Comparison of ENCODE assay signal across 12 cellular contexts in the genomic region with DNA sequence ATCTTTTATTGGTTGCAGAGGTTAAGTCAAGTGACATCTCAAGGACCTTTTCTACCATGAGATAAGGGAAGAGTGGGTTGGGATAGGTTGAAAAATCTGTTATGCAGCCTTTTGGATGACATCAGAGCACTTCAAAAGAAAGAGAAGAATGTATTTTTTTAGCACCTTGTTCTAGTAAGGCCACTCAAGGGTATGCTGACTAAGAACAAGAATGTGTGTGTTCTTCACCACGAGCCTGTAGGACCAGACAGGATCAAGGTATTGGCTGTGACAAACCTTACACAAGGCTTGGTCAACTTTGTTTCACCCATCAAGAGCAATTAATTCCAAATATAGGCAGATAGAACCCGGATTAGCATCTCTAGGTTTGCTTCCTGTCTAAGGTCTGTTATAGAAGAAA.
A peak's percentile ranks its signal among the peaks of the same experiment; 100 is the strongest.
DNase-seq lines count a peak whose midpoint lies in the region; ATAC-seq and TF ChIP-seq lines count a peak whose summit lies in the region.
"Had no signal": no experiment of that assay in that cellular context is flagged by ENCODE, and none has a peak within 500 bp of the region (broad histone marks: within the 10 kb centered on the region; RNA-seq: fewer than 3 reads in every experiment).

No MANE protein-coding gene starts in this region.

- H3K36me3 Mint-ChIP-seq in CD4-positive, alpha-beta memory T cell: no peaks in the 10 kb centered on the region

- H3K36me3 ChIP-seq in CD4-positive, alpha-beta memory T cell (ENCODE audit: insufficient read depth, low read length): no peaks in the 10 kb centered on the region
- no peaks in the 10 kb centered on the region for H3K36me3 ChIP-seq in BE2C
- H3K36me3 ChIP-seq: tibial artery had no signal

- POLR2A ChIA-PET in CD4-positive, alpha-beta memory T cell (lab: Charles Lee; ENCODE audit: partially characterized antibody): no interaction called here

- H3K4me1 ChIP-seq in CD4-positive, alpha-beta memory T cell (ENCODE audit: insufficient read depth, low read length): peaks cover 8% of the 10 kb centered on the region
- no peaks in the 10 kb centered on the region for H3K4me1 ChIP-seq in BE2C

- no peaks in the 10 kb centered on the region for H3K27me3 ChIP-seq in CD4-positive, alpha-beta memory T cell (ENCODE audit: insufficient read depth, low read length)
- H3K27me3 ChIP-seq in BE2C: no peaks in the 10 kb centered on the region
- H3K27me3 ChIP-seq: SJSA1, tibial artery had no signal

- peak overlapping the region in 3 of 7 donors; percentile 7 to 76 (median 32) for H3K27ac Mint-ChIP-seq in CD4-positive, alpha-beta memory T cell

- no peak overlapping the region for H3K4me3 Mint-ChIP-seq in CD4-positive, alpha-beta memory T cell

- no peak overlapping the region for H3K27ac ChIP-seq in CD4-positive, alpha-beta memory T cell (ENCODE audit: low read depth, low read length)
- H3K27ac ChIP-seq: SJSA1 had no signal

- peaks cover 0 to 2% (median 0%) of the 10 kb centered on the region in 8 donors for H3K9me3 Mint-ChIP-seq in CD4-positive, alpha-beta memory T cell

- no peak overlapping the region for H3K4me3 ChIP-seq in CD4-positive, alpha-beta memory T cell (ENCODE audit: low read length in 2 of 2)
- H3K4me3 ChIP-seq in BE2C (ENCODE audit: low read depth, low read length): no peak overlapping the region
- H3K4me3 ChIP-seq: SJSA1, tibial artery had no signal

- H3K4me1 Mint-ChIP-seq in CD4-positive, alpha-beta memory T cell: peaks cover 7 to 18% (median 16%) of the 10 kb centered on the region in 4 donors

- CTCF ChIA-PET in CD4-positive, alpha-beta memory T cell (lab: Charles Lee; ENCODE audit: partially characterized antibody): no interaction called here

- intact Hi-C loops in CD4-positive, alpha-beta memory T cell (cut with micrococcal nuclease): no loop called here

- peak; percentile 85 for ATAC-seq in GM18499 (IDR thresholded peaks at IDR 0.05; ENCODE audit: insufficient read depth, unreplicated experiment)
- ATAC-seq in GM19452 (IDR thresholded peaks at IDR 0.05; ENCODE audit: unreplicated experiment): peak; percentile 89
- peak; percentile 90 for ATAC-seq in HG03064 (IDR thresholded peaks at IDR 0.05; ENCODE audit: low read depth, unreplicated experiment)

- no peaks in the 10 kb centered on the region for H3K9me3 ChIP-seq in CD4-positive, alpha-beta memory T cell (ENCODE audit: control insufficient read depth in 1 of 2, low read length in 2 of 2)
- H3K9me3 ChIP-seq in BE2C: no peaks in the 10 kb centered on the region; the same call in 1 of the 2 replicates
- H3K9me3 ChIP-seq: SJSA1, tibial artery had no signal

- DNase-seq in kidney tubule cell (ENCODE audit: low spot score) (peak; percentile 44), GOT3 (lab: John Stamatoyannopoulos, UW) (no peak), NCI-H1105 (lab: John Stamatoyannopoulos, UW) (no peak), BE2C (no peak)
- no peak for DNase-seq in CD4-positive, alpha-beta memory T cell
- DNase-seq: DMS79, NCI-H1436 treated with DMSO at 0.1 percent for 48 hours, tibial artery had no signal

- TF ChIP-seq CTCF in BE2C (IDR thresholded peaks at IDR 0.05; ENCODE audit: low read depth, low read length): no peak

- H3K27me3 Mint-ChIP-seq in CD4-positive, alpha-beta memory T cell: no peaks in the 10 kb centered on the region
